In the genomic region with DNA sequence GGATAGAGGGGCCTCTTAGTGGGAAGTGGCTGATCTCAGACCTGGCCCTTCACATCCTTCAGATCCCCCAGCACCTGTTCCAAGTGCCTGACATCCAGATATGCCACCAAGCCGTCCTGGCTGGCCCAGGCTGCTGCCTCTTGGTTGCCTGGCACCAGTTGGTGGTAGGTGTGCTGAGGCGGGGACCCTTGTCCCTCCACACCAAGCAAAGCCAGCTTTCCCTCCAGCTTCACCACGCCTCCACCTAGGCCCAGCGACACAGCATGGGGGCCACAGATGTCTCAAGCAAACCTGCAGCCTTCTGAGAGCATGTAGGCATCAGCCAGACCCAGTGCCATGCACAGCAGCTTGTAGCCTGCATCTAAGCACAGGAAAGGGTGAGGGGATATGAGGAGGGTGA, we compare ENCODE assay signal across 12 cellular contexts.
"Had no signal": no experiment of that assay in that cellular context is flagged by ENCODE, and none has a peak within 500 bp of the region (broad histone marks: within the 10 kb centered on the region; RNA-seq: fewer than 3 reads in every experiment).

No MANE protein-coding gene starts in this region.

- H3K4me3 ChIP-seq: esophagus muscularis mucosa, left lung had no signal

- ATAC-seq: activated naive CD4-positive, alpha-beta T cell treated with anti-CD3 and anti-CD28 coated beads, Interleukin-2, amount 50 U/mL, for 72 hours; left lung; right cardiac atrium; stimulated activated naive B cell treated with anti-CD40 and anti-IgM and Interleukin-4, amounts not matched to agents 10 μg/mL and 1 μg/mL and 100 μg/mL, for 72 hours had no signal

- DNase-seq: activated B cell treated with CpG ODN at 0.5 μM for 24 hours; activated CD4-positive, alpha-beta T cell treated with anti-CD3 and anti-CD28 coated beads, Interleukin-2, amount 10 ng/mL, durations not matched to agents 24 days and 14 days; activated T-cell treated with anti-CD3 and anti-CD28 coated beads for 4 hours; left lung; mesendoderm; stimulated activated naive B cell treated with anti-CD40 and anti-IgM and Interleukin-4, amounts not matched to agents 10 μg/mL and 1 μg/mL and 100 μg/mL, for 72 hours; T-helper 2 cell had no signal

- H3K9me3 ChIP-seq: esophagus muscularis mucosa, left lung, neutrophil had no signal

- H3K27ac ChIP-seq: left lung, neutrophil had no signal

- H3K27ac Mint-ChIP-seq: activated B cell treated with CpG ODN at 0.5 μM for 24 hours; activated CD4-positive, alpha-beta T cell treated with anti-CD3 and anti-CD28 coated beads, Interleukin-2, amount 10 ng/mL, durations not matched to agents 24 days and 14 days; stimulated activated naive B cell treated with anti-CD40 and anti-IgM and Interleukin-4, amounts not matched to agents 10 μg/mL and 1 μg/mL and 100 μg/mL, for 72 hours; type B pancreatic cell had no signal

- H3K27me3 ChIP-seq: esophagus muscularis mucosa, left lung, neutrophil had no signal

- H3K9me3 Mint-ChIP-seq: activated B cell treated with CpG ODN at 0.5 μM for 24 hours; activated CD4-positive, alpha-beta T cell treated with anti-CD3 and anti-CD28 coated beads, Interleukin-2, amount 10 ng/mL, durations not matched to agents 24 days and 14 days; activated naive CD4-positive, alpha-beta T cell treated with anti-CD3 and anti-CD28 coated beads, Interleukin-2, amount 50 U/mL, for 72 hours; stimulated activated naive B cell treated with anti-CD40 and anti-IgM and Interleukin-4, amounts not matched to agents 10 μg/mL and 1 μg/mL and 100 μg/mL, for 72 hours; type B pancreatic cell had no signal

- H3K27me3 Mint-ChIP-seq: activated B cell treated with CpG ODN at 0.5 μM for 24 hours; activated CD4-positive, alpha-beta T cell treated with anti-CD3 and anti-CD28 coated beads, Interleukin-2, amount 10 ng/mL, durations not matched to agents 24 days and 14 days; stimulated activated naive B cell treated with anti-CD40 and anti-IgM and Interleukin-4, amounts not matched to agents 10 μg/mL and 1 μg/mL and 100 μg/mL, for 72 hours; type B pancreatic cell had no signal

- H3K4me3 Mint-ChIP-seq: activated B cell treated with CpG ODN at 0.5 μM for 24 hours; activated CD4-positive, alpha-beta T cell treated with anti-CD3 and anti-CD28 coated beads, Interleukin-2, amount 10 ng/mL, durations not matched to agents 24 days and 14 days; stimulated activated naive B cell treated with anti-CD40 and anti-IgM and Interleukin-4, amounts not matched to agents 10 μg/mL and 1 μg/mL and 100 μg/mL, for 72 hours; type B pancreatic cell had no signal
